Comparison of ENCODE assay signal across 15 cellular contexts in genomic region chr14:34035177-34035933, GRCh38.
A peak's percentile ranks its signal among the peaks of the same experiment; 100 is the strongest.
DNase-seq lines count a peak whose midpoint lies in the region; ATAC-seq and TF ChIP-seq lines count a peak whose summit lies in the region.
"Had no signal": no experiment of that assay in that cellular context is flagged by ENCODE, and none has a peak within 500 bp of the region (broad histone marks: within the 10 kb centered on the region; RNA-seq: fewer than 3 reads in every experiment).

No MANE protein-coding gene starts in this region.

- H3K4me1 Mint-ChIP-seq in brain (peaks cover 42% of the 10 kb centered on the region), nephron progenitor cell (peaks cover 48% of the 10 kb centered on the region)
- H3K4me1 Mint-ChIP-seq: IgD-negative memory B cell had no signal

- H3K27me3 Mint-ChIP-seq in brain (no peaks in the 10 kb centered on the region), nephron progenitor cell (ENCODE audit: low read depth, poor library complexity) (no peaks in the 10 kb centered on the region)
- H3K27me3 Mint-ChIP-seq: activated T-cell treated with anti-CD3 and anti-CD28 coated beads, Interleukin-2, amount 50 U/mL, for 24 hours; IgD-negative memory B cell had no signal

- peaks cover 13% of the 10 kb centered on the region for H3K4me1 ChIP-seq in hepatocyte (ENCODE audit: insufficient read depth)
- H3K4me1 ChIP-seq in stomach, result peaks cover 11 to 43% (median 24%) of the 10 kb centered on the region in 4 donors

- H3K4me2 ChIP-seq in hepatocyte, result no peak overlapping the region

- H3K9me2 ChIP-seq in hepatocyte (replicated peaks; ENCODE audit: insufficient read depth), result no peaks in the 10 kb centered on the region

- no peaks in the 10 kb centered on the region for H4K20me1 ChIP-seq in hepatocyte (ENCODE audit: insufficient read depth, poor library complexity, severe bottlenecking)

- no peaks in the 10 kb centered on the region for H3K79me2 ChIP-seq in hepatocyte

- no peak overlapping the region for H2AFZ ChIP-seq in hepatocyte

- ATAC-seq in HG02973 (IDR thresholded peaks at IDR 0.05; ENCODE audit: unreplicated experiment) (no peak), HG03457 (IDR thresholded peaks at IDR 0.05; ENCODE audit: unreplicated experiment) (no peak)

- no peak overlapping the region for H3K4me3 Mint-ChIP-seq in brain
- H3K4me3 Mint-ChIP-seq in nephron progenitor cell, result no peak overlapping the region
- H3K4me3 Mint-ChIP-seq: activated T-cell treated with anti-CD3 and anti-CD28 coated beads, Interleukin-2, amount 50 U/mL, for 24 hours; IgD-negative memory B cell had no signal

- H3K36me3 ChIP-seq in hepatocyte (replicated peaks; ENCODE audit: insufficient read depth, low read depth) (no peaks in the 10 kb centered on the region), stomach (no peaks in the 10 kb centered on the region)

- no peak for TF ChIP-seq POLR2A in stomach (IDR thresholded peaks at IDR 0.05)

- H3K9me3 ChIP-seq in hepatocyte (ENCODE audit: low read depth) (no peaks in the 10 kb centered on the region), stomach (no peaks in the 10 kb centered on the region)

- intact Hi-C loops in stomach (cut with DNase I; ENCODE audit: low total_unique reads), result no loop called here

- H3K4me3 ChIP-seq in hepatocyte, result no peak overlapping the region
- no peak overlapping the region for H3K4me3 ChIP-seq in stomach
- H3K4me3 ChIP-seq: lung had no signal

- peak; percentile 77 for DNase-seq in M059J (ENCODE audit: low read depth)
- no peak for DNase-seq in hepatocyte (ENCODE audit: low spot score)
- DNase-seq in stomach, result peak; percentile 42
- DNase-seq in nephron progenitor cell, result no peak
- no peak for DNase-seq in stimulated activated CD4-positive, alpha-beta T cell treated with anti-CD3 and anti-CD28 coated beads, Interleukin-2, amount 100 ng/mL, for 48 hours
- DNase-seq: activated T-cell treated with anti-CD3 and anti-CD28 coated beads, Interleukin-2, amount 50 U/mL, for 24 hours; amygdala; head of caudate nucleus; stimulated activated CD4-positive, alpha-beta T cell treated with anti-CD3 and anti-CD28 coated beads, Interleukin-4, amount 100 ng/mL, for 1 hour; stimulated activated naive CD4-positive, alpha-beta T cell treated with Interleukin-2 at 50 U/mL for 16 hours had no signal

- WGBS in hepatocyte (ENCODE audit: low lambda C conversion rate, missing lambda C conversion rate), result 78% methylated on average over 10 of the region's 10 CpGs
- 47 to 60% (median 50%) methylated on average over 9 to 10 of the region's 10 CpGs for WGBS in stomach, 5 donors

- H3K36me3 Mint-ChIP-seq in brain (no peaks in the 10 kb centered on the region), nephron progenitor cell (ENCODE audit: low read depth) (no peaks in the 10 kb centered on the region)
- H3K36me3 Mint-ChIP-seq: IgD-negative memory B cell had no signal

- no peaks in the 10 kb centered on the region for H3K27me3 ChIP-seq in hepatocyte
- no peaks in the 10 kb centered on the region for H3K27me3 ChIP-seq in stomach

- H3K9me3 Mint-ChIP-seq in brain, result no peaks in the 10 kb centered on the region
- no peaks in the 10 kb centered on the region for H3K9me3 Mint-ChIP-seq in nephron progenitor cell
- H3K9me3 Mint-ChIP-seq: activated T-cell treated with anti-CD3 and anti-CD28 coated beads, Interleukin-2, amount 50 U/mL, for 24 hours had no signal

- no peak for TF ChIP-seq EP300 in stomach (IDR thresholded peaks at IDR 0.05)

- peak overlapping the region; percentile 22 for H3K27ac ChIP-seq in hepatocyte
- H3K27ac ChIP-seq in stomach, result peak overlapping the region; percentile 37 to 61 (median 56)

- TF ChIP-seq CTCF in brain (conservative IDR thresholded peaks at IDR 0.05) (no peak), hepatocyte (IDR thresholded peaks at IDR 0.05; ENCODE audit: poor library complexity) (no peak), stomach (IDR thresholded peaks at IDR 0.05) (no peak), nephron progenitor cell (IDR thresholded peaks at IDR 0.05) (no peak)

- H3K27ac Mint-ChIP-seq in brain (peak overlapping the region in 4 of 5 experiments; percentile 8 to 81 (median 38)), nephron progenitor cell (no peak overlapping the region)
- H3K27ac Mint-ChIP-seq: activated T-cell treated with anti-CD3 and anti-CD28 coated beads, Interleukin-2, amount 50 U/mL, for 24 hours; IgD-negative memory B cell had no signal

Comparison
In these comparisons a context has a peak if more than half of its experiments do, and no peak if none do; other contexts are left out.
1. DNase-seq: peak in M059J (single experiment) and stomach (single experiment); none in hepatocyte (single experiment), nephron progenitor cell (single experiment) and stimulated activated CD4-positive, alpha-beta T cell treated with anti-CD3 and anti-CD28 coated beads, Interleukin-2, amount 100 ng/mL, for 48 hours (0 of 2).